ENCODE assay signal across 31 cellular contexts in genomic region chr13:45796421-45796960, GRCh38. TPM values are rescaled to one million over a fixed set of nuclear protein-coding genes. Genes with fewer than 3 reads are reported as not detected.
"Had no signal": no experiment of that assay in that cellular context is flagged by ENCODE, and none has a peak within 500 bp of the region (broad histone marks: within the 10 kb centered on the region; RNA-seq: fewer than 3 reads in every experiment).

No MANE protein-coding gene starts in this region.

- H3K27me3 ChIP-seq: breast epithelium, colonic mucosa, dorsolateral prefrontal cortex, gastroesophageal sphincter, hepatocyte, right lobe of liver had no signal

- H3K79me2 ChIP-seq: hepatocyte had no signal

- H3K4me3 Mint-ChIP-seq: activated CD4-positive, alpha-beta T cell treated with anti-CD3 and anti-CD28 coated beads, Interleukin-2, amount 10 ng/mL, durations not matched to agents 7 days and 5 days; activated CD8-positive, alpha-beta T cell treated with anti-CD3 and anti-CD28 coated beads for 36 hours; activated naive CD4-positive, alpha-beta T cell treated with anti-CD3 and anti-CD28 coated beads, Interleukin-2, amount 50 U/mL, for 24 hours; activated naive CD8-positive, alpha-beta T cell treated with anti-CD3 and anti-CD28 coated beads, Interleukin-2, amount 50 U/mL, for 24 hours; activated T-cell treated with anti-CD3 and anti-CD28 coated beads, Interleukin-2, amount 50 U/mL, for 4 hours; activated T-helper 17 cell treated with anti-CD3 and anti-CD28 coated beads, Interleukin-2, amount 50 U/mL, for 72 hours; effector memory CD8-positive, alpha-beta T cell; naive thymus-derived CD8-positive, alpha-beta T cell; stimulated activated naive CD8-positive, alpha-beta T cell treated with anti-CD3 and anti-CD28 coated beads, Interleukin-15, Interleukin-2, amounts not matched to agents 100 ng/mL and 50 ng/mL, for 24 hours; T-helper 1 cell treated with Interleukin-12 subunit alpha and Interleukin-12 subunit beta and Interleukin-4 antibody, amounts not matched to agents 30 μg/mL and 1 μg/mL, for 36 hours had no signal

- H3K27ac ChIP-seq: breast epithelium, colonic mucosa, dorsolateral prefrontal cortex, gastroesophageal sphincter, hepatocyte, lower lobe of right lung, right lobe of liver, thoracic aorta had no signal

- H3K4me1 ChIP-seq: breast epithelium, colonic mucosa, gastroesophageal sphincter, lower lobe of right lung, right lobe of liver had no signal

- H3K9me3 Mint-ChIP-seq: activated naive CD4-positive, alpha-beta T cell treated with anti-CD3 and anti-CD28 coated beads, Interleukin-2, amount 50 U/mL, for 24 hours; activated T-cell treated with anti-CD3 and anti-CD28 coated beads, Interleukin-2, amount 50 U/mL, for 4 hours; stimulated activated naive CD8-positive, alpha-beta T cell treated with anti-CD3 and anti-CD28 coated beads, Interleukin-15, Interleukin-2, amounts not matched to agents 100 ng/mL and 50 ng/mL, for 24 hours; T-helper 1 cell treated with Interleukin-12 subunit alpha and Interleukin-12 subunit beta and Interleukin-4 antibody, amounts not matched to agents 30 μg/mL and 1 μg/mL, for 36 hours had no signal

- ATAC-seq: activated CD8-positive, alpha-beta T cell treated with anti-CD3 and anti-CD28 coated beads for 36 hours; activated naive CD8-positive, alpha-beta T cell treated with anti-CD3 and anti-CD28 coated beads, Interleukin-2, amount 50 U/mL, for 24 hours; activated T-cell treated with anti-CD3 and anti-CD28 coated beads, Interleukin-2, amount 50 U/mL, for 4 hours; activated T-helper 17 cell treated with anti-CD3 and anti-CD28 coated beads, Interleukin-2, amount 50 U/mL, for 72 hours; effector memory CD8-positive, alpha-beta T cell; gastroesophageal sphincter; lower lobe of right lung; naive thymus-derived CD8-positive, alpha-beta T cell; right lobe of liver had no signal

- H3K36me3 ChIP-seq: breast epithelium, colonic mucosa, gastroesophageal sphincter, lower lobe of right lung, right lobe of liver, thoracic aorta had no signal

- H3K9me3 ChIP-seq: breast epithelium, colonic mucosa, gastroesophageal sphincter, lower lobe of right lung, right lobe of liver, thoracic aorta had no signal

- H2AFZ ChIP-seq: hepatocyte had no signal

- H3K27me3 Mint-ChIP-seq: activated CD4-positive, alpha-beta T cell treated with anti-CD3 and anti-CD28 coated beads, Interleukin-2, amount 10 ng/mL, durations not matched to agents 7 days and 5 days; activated CD8-positive, alpha-beta T cell treated with anti-CD3 and anti-CD28 coated beads for 36 hours; activated naive CD4-positive, alpha-beta T cell treated with anti-CD3 and anti-CD28 coated beads, Interleukin-2, amount 50 U/mL, for 24 hours; activated naive CD8-positive, alpha-beta T cell treated with anti-CD3 and anti-CD28 coated beads, Interleukin-2, amount 50 U/mL, for 24 hours; naive thymus-derived CD8-positive, alpha-beta T cell had no signal

- DNase-seq: activated CD4-positive, alpha-beta T cell treated with anti-CD3 and anti-CD28 coated beads for 1 hour; activated CD4-positive, alpha-beta T cell treated with anti-CD3 and anti-CD28 coated beads, Interleukin-2, amount 10 ng/mL, durations not matched to agents 7 days and 5 days; activated CD8-positive, alpha-beta T cell treated with anti-CD3 and anti-CD28 coated beads for 36 hours; activated naive CD8-positive, alpha-beta T cell treated with anti-CD3 and anti-CD28 coated beads, Interleukin-2, amount 50 U/mL, for 24 hours; activated T-cell treated with anti-CD3 and anti-CD28 coated beads, Interleukin-2, amount 50 U/mL, for 4 hours; amygdala; colonic mucosa; dorsolateral prefrontal cortex; effector memory CD8-positive, alpha-beta T cell; kidney; lower lobe of right lung; mesenchymal stem cell; naive thymus-derived CD8-positive, alpha-beta T cell; right lobe of liver; stimulated activated CD4-positive, alpha-beta T cell treated with anti-CD3 and anti-CD28 coated beads, Interleukin-12 subunit alpha, Interleukin-12 subunit beta, amount 100 ng/mL, for 4 hours; stimulated activated CD4-positive, alpha-beta T cell treated with anti-CD3 and anti-CD28 coated beads, Interleukin-4, amount 100 ng/mL, for 1 hour; SW 1271; T-helper 9 cell; trophoblast cell had no signal

- H3K27ac Mint-ChIP-seq: activated CD4-positive, alpha-beta T cell treated with anti-CD3 and anti-CD28 coated beads, Interleukin-2, amount 10 ng/mL, durations not matched to agents 7 days and 5 days; activated CD8-positive, alpha-beta T cell treated with anti-CD3 and anti-CD28 coated beads for 36 hours; activated naive CD4-positive, alpha-beta T cell treated with anti-CD3 and anti-CD28 coated beads, Interleukin-2, amount 50 U/mL, for 24 hours; activated naive CD8-positive, alpha-beta T cell treated with anti-CD3 and anti-CD28 coated beads, Interleukin-2, amount 50 U/mL, for 24 hours; activated T-helper 17 cell treated with anti-CD3 and anti-CD28 coated beads, Interleukin-2, amount 50 U/mL, for 72 hours; effector memory CD8-positive, alpha-beta T cell; naive thymus-derived CD8-positive, alpha-beta T cell; stimulated activated naive CD8-positive, alpha-beta T cell treated with anti-CD3 and anti-CD28 coated beads, Interleukin-15, Interleukin-2, amounts not matched to agents 100 ng/mL and 50 ng/mL, for 24 hours; T-helper 1 cell treated with Interleukin-12 subunit alpha and Interleukin-12 subunit beta and Interleukin-4 antibody, amounts not matched to agents 30 μg/mL and 1 μg/mL, for 36 hours had no signal

- H3K36me3 Mint-ChIP-seq: activated naive CD4-positive, alpha-beta T cell treated with anti-CD3 and anti-CD28 coated beads, Interleukin-2, amount 50 U/mL, for 24 hours; naive thymus-derived CD8-positive, alpha-beta T cell had no signal

- H3K4me2 ChIP-seq: hepatocyte had no signal

- H3K4me3 ChIP-seq: breast epithelium, colonic mucosa, dorsolateral prefrontal cortex, gastroesophageal sphincter, hepatocyte, lower lobe of right lung, right lobe of liver, thoracic aorta had no signal

RNA-seq across cellular contexts. Expression of gene SIAH3, which starts 55.1 kb away (rescaled TPM):
- total RNA-seq: colonic mucosa, endothelial cell of umbilical vein, fibroblast of lung, gastroesophageal sphincter, osteoblast, right lobe of liver, subcutaneous adipose tissue, thoracic aorta had no signal
